In the genomic region with DNA sequence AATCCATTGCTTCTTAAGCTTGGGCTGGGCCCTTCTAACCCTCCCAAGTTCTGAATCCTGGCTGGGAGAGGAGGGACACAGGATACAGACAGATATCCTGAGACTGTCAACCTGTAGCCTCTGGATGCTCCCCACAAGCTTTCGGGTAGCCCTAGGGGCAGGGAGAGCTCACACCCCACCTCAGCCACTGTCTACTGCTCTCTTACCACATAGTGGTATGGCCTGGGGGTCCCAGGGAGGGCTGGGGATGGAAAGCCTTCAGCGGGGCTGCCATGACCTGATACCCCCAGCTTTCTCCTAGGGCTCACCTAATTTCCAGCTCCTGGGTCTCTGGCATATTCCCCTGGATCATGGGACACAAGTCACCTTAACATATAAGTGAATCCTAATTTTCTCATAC, we compare ENCODE assay signal across 26 cellular contexts. TPM values are rescaled to one million over a fixed set of nuclear protein-coding genes. Genes with fewer than 3 reads are reported as not detected.
"Had no signal": no experiment of that assay in that cellular context is flagged by ENCODE, and none has a peak within 500 bp of the region (broad histone marks: within the 10 kb centered on the region; RNA-seq: fewer than 3 reads in every experiment).

No MANE protein-coding gene starts in this region.

- H3K27ac ChIP-seq: esophagus muscularis mucosa, foreskin keratinocyte, heart right ventricle, left ventricle myocardium inferior, neural progenitor cell, vagina had no signal

- H3K4me1 Mint-ChIP-seq: activated naive CD4-positive, alpha-beta T cell treated with anti-CD3 and anti-CD28 coated beads, Interleukin-2, amount 10 ng/mL, durations not matched to agents 7 days and 5 days; endodermal cell; neural progenitor cell had no signal

- H3K4me3 ChIP-seq: esophagus muscularis mucosa, heart right ventricle, left ventricle myocardium inferior, lung, mucosa of descending colon, neural progenitor cell, vagina had no signal

- H3K9ac ChIP-seq: neural progenitor cell, SK-N-SH had no signal

- H3K4me3 Mint-ChIP-seq: activated naive CD4-positive, alpha-beta T cell treated with anti-CD3 and anti-CD28 coated beads, Interleukin-2, amount 10 ng/mL, durations not matched to agents 7 days and 5 days; dendritic cell treated with granulocyte-macrophage colony-stimulating factor and Interleukin-4, amounts not matched to agents 40 ng/mL and 50 ng/mL, for 4 days; endodermal cell; neural progenitor cell; stimulated activated naive CD8-positive, alpha-beta T cell treated with anti-CD3 and anti-CD28 coated beads, Interleukin-15, Interleukin-2, amounts not matched to agents 100 ng/mL and 50 ng/mL, for 24 hours; T-helper 17 cell; type B pancreatic cell had no signal

- H3K9me3 Mint-ChIP-seq: activated naive CD4-positive, alpha-beta T cell treated with anti-CD3 and anti-CD28 coated beads, Interleukin-2, amount 10 ng/mL, durations not matched to agents 7 days and 5 days; dendritic cell treated with granulocyte-macrophage colony-stimulating factor and Interleukin-4, amounts not matched to agents 40 ng/mL and 50 ng/mL, for 4 days; endodermal cell; neural progenitor cell; stimulated activated naive CD8-positive, alpha-beta T cell treated with anti-CD3 and anti-CD28 coated beads, Interleukin-15, Interleukin-2, amounts not matched to agents 100 ng/mL and 50 ng/mL, for 24 hours; type B pancreatic cell had no signal

- H3K27ac Mint-ChIP-seq: activated naive CD4-positive, alpha-beta T cell treated with anti-CD3 and anti-CD28 coated beads, Interleukin-2, amount 10 ng/mL, durations not matched to agents 7 days and 5 days; dendritic cell treated with granulocyte-macrophage colony-stimulating factor and Interleukin-4, amounts not matched to agents 40 ng/mL and 50 ng/mL, for 4 days; endodermal cell; neural progenitor cell; stimulated activated naive CD8-positive, alpha-beta T cell treated with anti-CD3 and anti-CD28 coated beads, Interleukin-15, Interleukin-2, amounts not matched to agents 100 ng/mL and 50 ng/mL, for 24 hours; T-helper 17 cell; type B pancreatic cell had no signal

- H3K36me3 ChIP-seq: esophagus muscularis mucosa, heart right ventricle, left ventricle myocardium inferior, neural progenitor cell, vagina had no signal

- DNase-seq: activated CD4-positive, alpha-beta T cell treated with anti-CD3 and anti-CD28 coated beads, Interleukin-2, amount 50 U/mL, for 4 hours; activated gamma-delta T cell; activated naive CD4-positive, alpha-beta T cell treated with anti-CD3 and anti-CD28 coated beads, Interleukin-2, amount 10 ng/mL, durations not matched to agents 7 days and 5 days; amygdala; central memory CD4-positive, alpha-beta T cell; endodermal cell; foreskin keratinocyte; heart right ventricle; left ventricle myocardium inferior; mesendoderm; mucosa of descending colon; occipital lobe; right cardiac atrium; SK-N-SH; stimulated activated CD4-positive, alpha-beta T cell treated with anti-CD3 and anti-CD28 coated beads, Interleukin-12 subunit alpha, Interleukin-12 subunit beta, amount 100 ng/mL, for 4 hours; stimulated activated CD4-positive, alpha-beta T cell treated with anti-CD3 and anti-CD28 coated beads, Interleukin-4, amount 100 ng/mL, for 1 hour; SW 1271; T-helper 17 cell; T1000 had no signal

- H3K4me1 ChIP-seq: esophagus muscularis mucosa, foreskin keratinocyte, heart right ventricle, left ventricle myocardium inferior, neural progenitor cell, vagina had no signal

- H3K4me2 ChIP-seq: neural progenitor cell, SK-N-SH had no signal

- H3K27me3 Mint-ChIP-seq: activated naive CD4-positive, alpha-beta T cell treated with anti-CD3 and anti-CD28 coated beads, Interleukin-2, amount 10 ng/mL, durations not matched to agents 7 days and 5 days; stimulated activated naive CD8-positive, alpha-beta T cell treated with anti-CD3 and anti-CD28 coated beads, Interleukin-15, Interleukin-2, amounts not matched to agents 100 ng/mL and 50 ng/mL, for 24 hours had no signal

- ATAC-seq: foreskin keratinocyte, heart right ventricle, mucosa of descending colon, right cardiac atrium, T-helper 17 cell had no signal

- H3K36me3 Mint-ChIP-seq: activated naive CD4-positive, alpha-beta T cell treated with anti-CD3 and anti-CD28 coated beads, Interleukin-2, amount 10 ng/mL, durations not matched to agents 7 days and 5 days; neural progenitor cell; type B pancreatic cell had no signal

- H3K27me3 ChIP-seq: esophagus muscularis mucosa, neural progenitor cell, vagina had no signal

- H3K9me3 ChIP-seq: esophagus muscularis mucosa, heart right ventricle, left ventricle myocardium inferior, mucosa of descending colon, SK-N-SH, vagina had no signal

RNA-seq across cellular contexts. Expression of a gene that starts 25.1 kb away (rescaled TPM):
- total RNA-seq: endodermal cell, foreskin keratinocyte, mucosa of descending colon, T-helper 17 cell, vagina had no signal
